In the genomic region with DNA sequence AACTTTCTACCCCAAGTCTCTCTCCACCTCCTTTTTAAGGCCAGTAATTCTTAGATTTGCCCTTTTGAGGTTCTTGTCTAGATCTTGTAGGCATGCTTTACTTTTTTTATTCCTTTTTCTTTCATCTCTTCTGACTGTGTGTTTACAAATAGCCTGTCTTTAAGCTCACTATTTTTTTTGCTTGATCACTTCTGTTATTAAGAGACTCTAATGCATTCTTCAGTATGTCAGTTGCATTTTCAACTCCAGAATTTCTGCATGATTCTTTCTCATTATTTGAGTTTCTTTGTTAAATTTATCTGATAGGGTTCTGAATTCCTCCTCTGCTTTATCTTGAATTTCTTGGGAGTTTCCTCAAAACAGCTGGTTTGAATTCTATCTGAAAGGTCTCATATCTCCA, we compare ENCODE assay signal across 8 cellular contexts.
"Had no signal": no experiment of that assay in that cellular context is flagged by ENCODE, and none has a peak within 500 bp of the region (broad histone marks: within the 10 kb centered on the region; RNA-seq: fewer than 3 reads in every experiment).

No MANE protein-coding gene starts in this region.

- H3K4me3 Mint-ChIP-seq: IgD-negative memory B cell had no signal

- H3K9ac ChIP-seq: KMS-11 had no signal

- FAIRE-seq: HepG2, HTR-8/SVneo had no signal

- H3K27ac ChIP-seq: HL-60, KMS-11 had no signal

- H3K27ac Mint-ChIP-seq: IgD-negative memory B cell had no signal

- ATAC-seq: HepG2 had no signal

- DNase-seq: IMR-90, KBM-7, KG1 had no signal

- H3K27me3 Mint-ChIP-seq: IgD-negative memory B cell had no signal

- H3K4me2 ChIP-seq: KMS-11 had no signal
